11 cellular contexts compared by ENCODE assay signal in the genomic region with DNA sequence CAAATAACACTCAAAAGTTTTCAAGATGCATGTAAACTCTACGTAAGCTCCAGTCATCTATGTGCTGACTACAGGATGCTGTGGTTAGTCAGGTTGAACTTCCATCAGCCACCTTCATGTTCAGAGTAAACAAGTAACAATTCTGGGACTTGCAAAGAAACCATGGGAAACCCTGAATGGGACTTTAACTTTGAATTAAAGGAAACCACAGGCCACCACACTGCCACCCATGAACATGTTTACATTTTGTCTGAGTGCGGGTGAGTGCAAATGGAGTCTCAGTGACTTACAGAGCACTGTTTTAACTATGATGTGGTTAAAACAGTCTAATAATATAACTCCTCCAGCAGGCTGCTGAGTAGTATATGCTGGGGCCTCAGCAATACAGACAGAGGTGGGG. TPM values are rescaled to one million over a fixed set of nuclear protein-coding genes. Genes with fewer than 3 reads are reported as not detected.
DNase-seq lines count a peak whose midpoint lies in the region; ATAC-seq and TF ChIP-seq lines count a peak whose summit lies in the region.
"Had no signal": no experiment of that assay in that cellular context is flagged by ENCODE, and none has a peak within 500 bp of the region (broad histone marks: within the 10 kb centered on the region; RNA-seq: fewer than 3 reads in every experiment).

No MANE protein-coding gene starts in this region.

- peaks cover 5% of the 10 kb centered on the region for H3K27me3 Mint-ChIP-seq in activated CD4-positive, alpha-beta T cell treated with anti-CD3 and anti-CD28 coated beads, Interleukin-2, amount 10 ng/mL, durations not matched to agents 7 days and 5 days
- H3K27me3 Mint-ChIP-seq in activated naive CD8-positive, alpha-beta T cell treated with anti-CD3 and anti-CD28 coated beads for 36 hours = no peaks in the 10 kb centered on the region

- ATAC-seq in foreskin keratinocyte (no peak), HG03135 (IDR thresholded peaks at IDR 0.05; ENCODE audit: unreplicated experiment) (no peak)
- ATAC-seq: K562 had no signal

- TF ChIP-seq CTCF in foreskin keratinocyte (conservative IDR thresholded peaks at IDR 0.05) = no peak

- H3K27ac ChIP-seq in foreskin keratinocyte = no peak overlapping the region

- H3K36me3 Mint-ChIP-seq in activated CD4-positive, alpha-beta T cell treated with anti-CD3 and anti-CD28 coated beads, Interleukin-2, amount 10 ng/mL, durations not matched to agents 7 days and 5 days (ENCODE audit: low read depth) = peaks cover 11% of the 10 kb centered on the region
- H3K36me3 Mint-ChIP-seq in activated naive CD8-positive, alpha-beta T cell treated with anti-CD3 and anti-CD28 coated beads for 36 hours = no peaks in the 10 kb centered on the region

- H3K27ac Mint-ChIP-seq in activated CD4-positive, alpha-beta T cell treated with anti-CD3 and anti-CD28 coated beads, Interleukin-2, amount 10 ng/mL, durations not matched to agents 7 days and 5 days = peak overlapping the region; percentile 84
- H3K27ac Mint-ChIP-seq in activated naive CD8-positive, alpha-beta T cell treated with anti-CD3 and anti-CD28 coated beads for 36 hours = peak overlapping the region; percentile 5

- H3K4me1 ChIP-seq in foreskin keratinocyte = peaks cover 13% of the 10 kb centered on the region

- POLR2A ChIA-PET in activated CD4-positive, alpha-beta T cell treated with anti-CD3 and anti-CD28 coated beads, Interleukin-2, amount 10 ng/mL, durations not matched to agents 7 days and 5 days (lab: Charles Lee) = interaction anchor here (0.6 kb wide), 1 partner anchor 124 kb away, joined by 3 read pairs; no protein-coding TSS in a partner anchor

- CTCF ChIA-PET in activated CD4-positive, alpha-beta T cell treated with anti-CD3 and anti-CD28 coated beads, Interleukin-2, amount 10 ng/mL, durations not matched to agents 7 days and 5 days (lab: Charles Lee) = interaction anchor here (1.1 to 3.7 kb wide), 6 partner anchors 9 to 128 kb away, joined by 3 to 10 read pairs (median 5); a partner anchor contains a TSS

- H3K4me1 Mint-ChIP-seq in activated CD4-positive, alpha-beta T cell treated with anti-CD3 and anti-CD28 coated beads, Interleukin-2, amount 10 ng/mL, durations not matched to agents 7 days and 5 days = peaks cover 73% of the 10 kb centered on the region
- peaks cover 61% of the 10 kb centered on the region for H3K4me1 Mint-ChIP-seq in activated naive CD8-positive, alpha-beta T cell treated with anti-CD3 and anti-CD28 coated beads for 36 hours

- peak overlapping the region; percentile 17 for H3K4me3 Mint-ChIP-seq in activated CD4-positive, alpha-beta T cell treated with anti-CD3 and anti-CD28 coated beads, Interleukin-2, amount 10 ng/mL, durations not matched to agents 7 days and 5 days
- peak overlapping the region; percentile 23 for H3K4me3 Mint-ChIP-seq in activated naive CD8-positive, alpha-beta T cell treated with anti-CD3 and anti-CD28 coated beads for 36 hours

- DNase-seq in M059J (ENCODE audit: low read depth) = peak; percentile 80
- peak; percentile 88 for DNase-seq in activated CD4-positive, alpha-beta T cell treated with anti-CD3 and anti-CD28 coated beads, Interleukin-2, amount 10 ng/mL, durations not matched to agents 7 days and 5 days
- DNase-seq in activated naive CD8-positive, alpha-beta T cell treated with anti-CD3 and anti-CD28 coated beads for 36 hours = peak; percentile 37
- DNase-seq in stimulated activated CD8-positive, alpha-beta memory T cell treated with anti-CD3 and anti-CD28 coated beads, Interleukin-2, amount 100 ng/mL, for 1 hour (ENCODE audit: low read depth in 2 of 2) = peak; percentile 24 to 35
- no peak for DNase-seq in 8988T
- DNase-seq in foreskin keratinocyte = no peak
- DNase-seq: DMS79 treated with DMSO at 0.1 percent for 48 hours, midbrain, retina had no signal

- H3K27me3 ChIP-seq in foreskin keratinocyte = no peaks in the 10 kb centered on the region

- peaks cover 4% of the 10 kb centered on the region for H3K9me3 Mint-ChIP-seq in activated CD4-positive, alpha-beta T cell treated with anti-CD3 and anti-CD28 coated beads, Interleukin-2, amount 10 ng/mL, durations not matched to agents 7 days and 5 days
- H3K9me3 Mint-ChIP-seq in activated naive CD8-positive, alpha-beta T cell treated with anti-CD3 and anti-CD28 coated beads for 36 hours = no peaks in the 10 kb centered on the region

RNA-seq across cellular contexts. Expression of a gene that starts 12.9 kb away (rescaled TPM):
- 46.8 and 80.3 TPM in 2 replicates for total RNA-seq in M059J (2014; rRNA removed; shearing (Covaris generic))
- total RNA-seq in activated CD4-positive, alpha-beta T cell treated with anti-CD3 and anti-CD28 coated beads, Interleukin-2, amount 10 ng/mL, durations not matched to agents 7 days and 5 days = 10 to 100 TPM; 43.5 to 45.6 TPM
- total RNA-seq in activated naive CD8-positive, alpha-beta T cell treated with anti-CD3 and anti-CD28 coated beads for 36 hours = 1 to 10 TPM; 5.8 to 7.6 TPM
- total RNA-seq in foreskin keratinocyte = 1.2 and 1.3 TPM in 2 replicates
- 0.41 and 0.54 TPM in 2 replicates for polyA plus RNA-seq in foreskin keratinocyte

RNA-seq across cellular contexts. Expression of a gene that starts 31.4 kb away (rescaled TPM):
- total RNA-seq in M059J (2014; rRNA removed; shearing (Covaris generic)) = 0.05 TPM in 1 of 2 replicates, not detected in the other
- total RNA-seq in activated CD4-positive, alpha-beta T cell treated with anti-CD3 and anti-CD28 coated beads, Interleukin-2, amount 10 ng/mL, durations not matched to agents 7 days and 5 days = not detected
- total RNA-seq in activated naive CD8-positive, alpha-beta T cell treated with anti-CD3 and anti-CD28 coated beads for 36 hours = not detected
- not detected in 2 replicates for total RNA-seq in foreskin keratinocyte
- not detected in 2 replicates for polyA plus RNA-seq in foreskin keratinocyte
- total RNA-seq: K562 had no signal
- polyA plus RNA-seq: K562 had no signal

Comparison
In these comparisons a context has a peak if more than half of its experiments do, and no peak if none do; other contexts are left out.
1. DNase-seq: peak in M059J (single experiment), activated CD4-positive, alpha-beta T cell treated with anti-CD3 and anti-CD28 coated beads, Interleukin-2, amount 10 ng/mL, durations not matched to agents 7 days and 5 days (single experiment), activated naive CD8-positive, alpha-beta T cell treated with anti-CD3 and anti-CD28 coated beads for 36 hours (single experiment) and stimulated activated CD8-positive, alpha-beta memory T cell treated with anti-CD3 and anti-CD28 coated beads, Interleukin-2, amount 100 ng/mL, for 1 hour (2 of 2); none in 8988T (single experiment) and foreskin keratinocyte (0 of 2).